8 cellular contexts compared by ENCODE assay signal in genomic region chr7:112937651-112938390, GRCh38.
DNase-seq lines count a peak whose midpoint lies in the region; ATAC-seq and TF ChIP-seq lines count a peak whose summit lies in the region.

No MANE protein-coding gene starts in this region.

- peaks cover 30% of the 10 kb centered on the region for H3K4me1 ChIP-seq in CD8-positive, alpha-beta memory T cell (ENCODE audit: insufficient read depth, low read length)
- H3K4me1 ChIP-seq in mammary epithelial cell (ENCODE audit: insufficient read depth, low read length) (peaks cover 14% of the 10 kb centered on the region), stomach (peaks cover 16 to 54% (median 26%) of the 10 kb centered on the region in 4 donors)

- peak overlapping the region; percentile 89 to 100 (median 95) for H3K4me3 Mint-ChIP-seq in CD8-positive, alpha-beta memory T cell
- H3K4me3 Mint-ChIP-seq in naive thymus-derived CD8-positive, alpha-beta T cell = peak overlapping the region; percentile 90 to 100 (median 97)

- no peak for TF ChIP-seq CTCF in mammary epithelial cell (conservative IDR thresholded peaks at IDR 0.05 in 1 of 2, IDR thresholded peaks at IDR 0.05 in 1 of 2; ENCODE audit: extremely low read depth in 1 of 2, insufficient read depth in 1 of 2, low read depth in 1 of 2, low read length in 2 of 2)
- no peak for TF ChIP-seq CTCF in stomach (IDR thresholded peaks at IDR 0.05)

- intact Hi-C loops in mammary epithelial cell (cut with micrococcal nuclease) (loop anchor here (10.0 kb wide), 1 partner anchor 177 kb away; the partner anchor contains the start of gene SMIM30), stomach (cut with DNase I; ENCODE audit: low total_unique reads) (no loop called here)

- no TSS peak for BruUV-seq in mammary epithelial cell (replicated peaks; lab: Mats Ljungman, UMichigan)

- POLR2A ChIA-PET in CD8-positive, alpha-beta memory T cell (lab: Charles Lee) = interaction anchor here (1.1 to 1.4 kb wide), 2 partner anchors 139 to 148 kb away, joined by 3 read pairs; partner anchors contain the start of gene TMEM168
- POLR2A ChIA-PET in naive thymus-derived CD8-positive, alpha-beta T cell (lab: Charles Lee) = interaction anchor here (0.6 kb wide), 1 partner anchor 535 kb away, joined by 8 read pairs; no protein-coding TSS in a partner anchor

- H3K27me3 Mint-ChIP-seq in CD8-positive, alpha-beta memory T cell = peaks cover 0 to 1% of the 10 kb centered on the region in 2 donors
- H3K27me3 Mint-ChIP-seq in naive thymus-derived CD8-positive, alpha-beta T cell = no peaks in the 10 kb centered on the region

- no peak for TF ChIP-seq POLR2A in stomach (IDR thresholded peaks at IDR 0.05)

- WGBS in mammary epithelial cell (ENCODE audit: low coverage, missing lambda C conversion rate) = 49% methylated on average over 3 of the region's 3 CpGs
- WGBS in stomach, 5 donors = 69 to 80% (median 72%) methylated on average over 3 of the region's 3 CpGs

- TF ChIP-seq EP300 in stomach (IDR thresholded peaks at IDR 0.05) = no peak

- H3K4me1 Mint-ChIP-seq in CD8-positive, alpha-beta memory T cell = peaks cover 54 to 69% (median 68%) of the 10 kb centered on the region in 3 donors
- peaks cover 23 to 65% (median 56%) of the 10 kb centered on the region in 4 donors for H3K4me1 Mint-ChIP-seq in naive thymus-derived CD8-positive, alpha-beta T cell

- H4K20me1 ChIP-seq in mammary epithelial cell (ENCODE audit: insufficient read depth, low read length) = no peaks in the 10 kb centered on the region

- H3K4me3 ChIP-seq in CD8-positive, alpha-beta memory T cell (ENCODE audit: low read length) = no peak overlapping the region
- H3K4me3 ChIP-seq in mammary epithelial cell (replicated peaks in 1 of 3; ENCODE audit: insufficient read depth in 1 of 3, low read depth in 2 of 3, low read length in 3 of 3) = peak overlapping the region; percentile 83 to 95 (median 83)
- H3K4me3 ChIP-seq in stomach = peak overlapping the region in 1 of 4 donors; percentile 97

- no peak overlapping the region for H2AFZ ChIP-seq in mammary epithelial cell (ENCODE audit: low read depth, low read length)

- in situ Hi-C loops in mammary epithelial cell (cut with MboI; ENCODE audit: low sequenced_read_pairs in 2 of 2) = no loop called here

- H3K4me2 ChIP-seq in mammary epithelial cell (ENCODE audit: insufficient read depth, low read depth, low read length) = peak overlapping the region; percentile 82

- H3K36me3 Mint-ChIP-seq in CD8-positive, alpha-beta memory T cell = peaks cover 0 to 25% (median 2%) of the 10 kb centered on the region in 3 donors
- peaks cover 0 to 16% (median 5%) of the 10 kb centered on the region in 3 donors for H3K36me3 Mint-ChIP-seq in naive thymus-derived CD8-positive, alpha-beta T cell

- CTCF ChIA-PET in CD8-positive, alpha-beta memory T cell (lab: Charles Lee) = no interaction called here
- CTCF ChIA-PET in mammary epithelial cell (lab: Charles Lee; ENCODE audit: low non-redundant PET) = no interaction called here

- H3K79me2 ChIP-seq in mammary epithelial cell (ENCODE audit: insufficient read depth, low read length) = peaks cover 46% of the 10 kb centered on the region

- no peak for ATAC-seq in naive thymus-derived CD8-positive, alpha-beta T cell

- no peak overlapping the region for H3K9ac ChIP-seq in mammary epithelial cell (ENCODE audit: insufficient read depth, low read length)

- no peaks in the 10 kb centered on the region for H3K36me3 ChIP-seq in CD8-positive, alpha-beta memory T cell (ENCODE audit: insufficient read depth, low read length)
- H3K36me3 ChIP-seq in mammary epithelial cell (ENCODE audit: insufficient read depth, low read length) (no peaks in the 10 kb centered on the region), stomach (no peaks in the 10 kb centered on the region)

- H3K27me3 ChIP-seq in CD8-positive, alpha-beta memory T cell (ENCODE audit: insufficient read depth, low read length, poor library complexity, severe bottlenecking) = no peaks in the 10 kb centered on the region
- no peaks in the 10 kb centered on the region for H3K27me3 ChIP-seq in mammary epithelial cell (ENCODE audit: insufficient read depth, low read length)
- no peaks in the 10 kb centered on the region for H3K27me3 ChIP-seq in stomach

- no peak overlapping the region for H3K27ac ChIP-seq in CD8-positive, alpha-beta memory T cell (ENCODE audit: low read depth, low read length)
- H3K27ac ChIP-seq in mammary epithelial cell (ENCODE audit: insufficient read depth, low read depth, low read length) (peak overlapping the region; percentile 61), stomach (no peak overlapping the region)

- peak in 1 of 5 donors; percentile 32 for DNase-seq in CD8-positive, alpha-beta memory T cell
- DNase-seq in Kasumi-1 (lab: John Stamatoyannopoulos, UW) = peak; percentile 17 to 34
- DNase-seq in mammary epithelial cell = peak; percentile 27
- peak in 3 of 10 donors; percentile 6 to 31 (median 18) for DNase-seq in naive thymus-derived CD8-positive, alpha-beta T cell
- DNase-seq in NK-92 (lab: John Stamatoyannopoulos, UW; ENCODE audit: unreplicated experiment) = no peak
- no peak for DNase-seq in nucleus accumbens (lab: John Stamatoyannopoulos, UW)
- DNase-seq in NCI-H2081 treated with DMSO at 0.1 percent for 48 hours (lab: John Stamatoyannopoulos, UW) = no peak
- DNase-seq in stomach = no peak

- dilution Hi-C loops in mammary epithelial cell (cut with HindIII; ENCODE audit: low sequenced_read_pairs) = no loop called here

- no peaks in the 10 kb centered on the region for H3K9me3 Mint-ChIP-seq in CD8-positive, alpha-beta memory T cell
- H3K9me3 Mint-ChIP-seq in naive thymus-derived CD8-positive, alpha-beta T cell = no peaks in the 10 kb centered on the region

- H3K9me3 ChIP-seq in CD8-positive, alpha-beta memory T cell (ENCODE audit: low read length) = no peaks in the 10 kb centered on the region
- H3K9me3 ChIP-seq in mammary epithelial cell (replicated peaks; ENCODE audit: insufficient read depth, low read length) (no peaks in the 10 kb centered on the region), stomach (no peaks in the 10 kb centered on the region)

- H3K27ac Mint-ChIP-seq in CD8-positive, alpha-beta memory T cell = peak overlapping the region in 4 of 8 donors; percentile 8 to 97 (median 39)
- peak overlapping the region in 7 of 10 donors; percentile 27 to 96 (median 92) for H3K27ac Mint-ChIP-seq in naive thymus-derived CD8-positive, alpha-beta T cell

Comparison
In these comparisons a context has a peak if more than half of its experiments do, and no peak if none do; other contexts are left out.
1. DNase-seq: peak in Kasumi-1 (2 of 2) and mammary epithelial cell (single experiment); none in NK-92 (single experiment), nucleus accumbens (0 of 56), NCI-H2081 treated with DMSO at 0.1 percent for 48 hours (single experiment) and stomach (single experiment).